In genomic region chr17:63699638-63700527, GRCh38 we compare ENCODE assay signal across 8 cellular contexts. TPM values are rescaled to one million over a fixed set of nuclear protein-coding genes. Genes with fewer than 3 reads are reported as not detected.
DNase-seq lines count a peak whose midpoint lies in the region; ATAC-seq and TF ChIP-seq lines count a peak whose summit lies in the region.

TSS of gene LIMD2 (minus strand) at chr17:63700125. CDS start at chr17:63699298, 827 bp downstream.

- peak within 1 kb of the TSS; percentile 84 for H3K4me3 Mint-ChIP-seq in activated CD8-positive, alpha-beta memory T cell treated with anti-CD3 and anti-CD28 coated beads, Interleukin-2, amount 10 ng/mL, durations not matched to agents 7 days and 5 days
- H3K4me3 Mint-ChIP-seq in naive B cell = peak within 1 kb of the TSS; percentile 91 to 99 (median 98)

- TF ChIP-seq CTCF in GM10266 (IDR thresholded peaks at IDR 0.05; ENCODE audit: control insufficient read depth, insufficient read depth, low read depth, missing control alignments) (no peak), epithelial cell of esophagus (IDR thresholded peaks at IDR 0.05; ENCODE audit: insufficient read depth, low read depth, low read length, missing control alignments) (no peak)

- H3K4me3 ChIP-seq in epithelial cell of esophagus (ENCODE audit: low read length) = peak within 1 kb of the TSS; percentile 16

- H3K9me3 Mint-ChIP-seq in activated CD8-positive, alpha-beta memory T cell treated with anti-CD3 and anti-CD28 coated beads, Interleukin-2, amount 10 ng/mL, durations not matched to agents 7 days and 5 days (ENCODE audit: low read depth) = no peaks in the 10 kb centered on the region
- H3K9me3 Mint-ChIP-seq in naive B cell = peaks cover 0 to 2% (median 0%) of the 10 kb centered on the region in 7 donors

- H3K27me3 Mint-ChIP-seq in activated CD8-positive, alpha-beta memory T cell treated with anti-CD3 and anti-CD28 coated beads, Interleukin-2, amount 10 ng/mL, durations not matched to agents 7 days and 5 days = no peaks in the 10 kb centered on the region
- H3K27me3 Mint-ChIP-seq in naive B cell = no peaks in the 10 kb centered on the region

- peak within 1 kb of the TSS; percentile 98 for H3K27ac Mint-ChIP-seq in activated CD8-positive, alpha-beta memory T cell treated with anti-CD3 and anti-CD28 coated beads, Interleukin-2, amount 10 ng/mL, durations not matched to agents 7 days and 5 days
- peak within 1 kb of the TSS; percentile 91 to 99 (median 98) for H3K27ac Mint-ChIP-seq in naive B cell

- CTCF ChIA-PET in activated CD8-positive, alpha-beta memory T cell treated with anti-CD3 and anti-CD28 coated beads, Interleukin-2, amount 10 ng/mL, durations not matched to agents 7 days and 5 days (lab: Charles Lee) = interaction anchor here (2.1 to 2.7 kb wide), 2 partner anchors 10 to 42 kb away, joined by 11 to 18 read pairs; partner anchors contain the start of gene STRADA

- peak; percentile 23 for ATAC-seq in HG02885 (IDR thresholded peaks at IDR 0.05; ENCODE audit: poor library complexity, unreplicated experiment)
- peak; percentile 25 for ATAC-seq in activated CD8-positive, alpha-beta memory T cell treated with anti-CD3 and anti-CD28 coated beads, Interleukin-2, amount 10 ng/mL, durations not matched to agents 7 days and 5 days
- ATAC-seq in naive B cell (ENCODE audit: low read depth in 2 of 2) = peak; percentile 22 to 26
- ATAC-seq in HG03095 (IDR thresholded peaks at IDR 0.05; ENCODE audit: unreplicated experiment) = no peak

- peaks cover 47% of the 10 kb centered on the region for H3K36me3 Mint-ChIP-seq in activated CD8-positive, alpha-beta memory T cell treated with anti-CD3 and anti-CD28 coated beads, Interleukin-2, amount 10 ng/mL, durations not matched to agents 7 days and 5 days
- peaks cover 0 to 16% of the 10 kb centered on the region in 2 donors for H3K36me3 Mint-ChIP-seq in naive B cell

- peak; percentile 92 for DNase-seq in GM10266 (ENCODE audit: extremely low spot score)
- peak; percentile 82 for DNase-seq in NCI-H748 (lab: John Stamatoyannopoulos, UW; ENCODE audit: unreplicated experiment)
- peak; percentile 83 for DNase-seq in activated CD8-positive, alpha-beta memory T cell treated with anti-CD3 and anti-CD28 coated beads, Interleukin-2, amount 10 ng/mL, durations not matched to agents 7 days and 5 days
- no peak for DNase-seq in epithelial cell of esophagus (ENCODE audit: low read depth)
- peak; percentile 82 for DNase-seq in naive B cell
- peak; percentile 77 to 91 (median 84) for DNase-seq in stimulated activated naive CD4-positive, alpha-beta T cell (lab: John Stamatoyannopoulos, UW)

- peaks cover 62% of the 10 kb centered on the region for H3K4me1 Mint-ChIP-seq in activated CD8-positive, alpha-beta memory T cell treated with anti-CD3 and anti-CD28 coated beads, Interleukin-2, amount 10 ng/mL, durations not matched to agents 7 days and 5 days
- H3K4me1 Mint-ChIP-seq in naive B cell = peaks cover 58 to 69% (median 59%) of the 10 kb centered on the region in 3 donors

RNA-seq across cellular contexts. Expression of gene LIMD2, which starts in this region (rescaled TPM):
- 100 to 1,000 TPM; 303 to 356 TPM for total RNA-seq in activated CD8-positive, alpha-beta memory T cell treated with anti-CD3 and anti-CD28 coated beads, Interleukin-2, amount 10 ng/mL, durations not matched to agents 7 days and 5 days
- 100 to 1,000 TPM; 557 to 994 (median 667) TPM for polyA plus RNA-seq in naive B cell (ENCODE audit: low read depth in 6 of 6)
